9 cellular contexts compared by ENCODE assay signal in the genomic region with DNA sequence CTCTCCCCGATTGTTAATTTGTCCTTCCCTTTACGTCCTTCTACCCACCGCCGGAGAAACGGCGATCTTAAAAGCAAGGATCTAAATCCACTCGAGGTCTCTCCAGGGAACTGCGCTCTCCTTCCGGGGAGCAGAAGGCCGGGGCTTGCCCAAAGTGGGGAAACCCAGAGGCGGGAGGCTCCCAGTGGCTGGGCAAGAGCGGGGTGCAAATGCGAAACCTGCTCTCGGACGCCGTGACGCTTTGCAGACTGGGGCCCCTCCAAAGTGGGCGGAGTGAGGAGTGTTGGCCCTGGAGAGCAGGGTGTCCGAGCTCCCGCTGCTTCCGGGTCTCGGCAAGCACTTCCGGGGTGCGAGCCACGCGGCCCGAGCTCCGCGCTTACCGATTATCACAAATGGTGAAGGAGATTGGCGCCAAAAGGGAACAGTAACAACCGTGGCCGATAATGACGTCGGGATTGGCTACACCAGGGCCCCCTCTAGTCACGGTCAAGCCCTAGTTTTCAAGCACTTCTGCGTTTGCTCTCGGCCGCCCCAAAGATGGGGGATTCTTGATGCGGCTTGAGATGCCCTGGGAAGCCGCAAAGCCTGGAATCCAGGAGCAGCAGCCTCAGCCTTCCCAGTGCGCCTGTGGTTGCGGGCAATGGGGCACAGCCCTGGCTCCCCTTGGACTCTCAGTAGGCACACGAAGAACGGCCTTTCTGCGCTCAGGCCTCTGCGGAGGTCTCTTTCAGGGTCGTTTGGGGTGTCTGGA. TPM values are rescaled to one million over a fixed set of nuclear protein-coding genes. Genes with fewer than 3 reads are reported as not detected.
A peak's percentile ranks its signal among the peaks of the same experiment; 100 is the strongest.
DNase-seq lines count a peak whose midpoint lies in the region; ATAC-seq and TF ChIP-seq lines count a peak whose summit lies in the region.
"Had no signal": no experiment of that assay in that cellular context is flagged by ENCODE, and none has a peak within 500 bp of the region (broad histone marks: within the 10 kb centered on the region; RNA-seq: fewer than 3 reads in every experiment).

No MANE protein-coding gene starts in this region.

- intact Hi-C loops in left ventricle myocardium superior (cut with micrococcal nuclease): loop anchor here (10.0 kb wide), 1 partner anchor 624 kb away; no protein-coding TSS in a partner anchor
- intact Hi-C loops in PC-9 (cut with micrococcal nuclease; ENCODE audit: unreplicated experiment): loop anchor here (10.0 kb wide), 1 partner anchor 654 kb away; no protein-coding TSS in a partner anchor

- H3K79me2 ChIP-seq in GM23248 (ENCODE audit: insufficient read depth): no peaks in the 10 kb centered on the region
- no peaks in the 10 kb centered on the region for H3K79me2 ChIP-seq in PC-9 (ENCODE audit: low read depth)

- H3K27me3 ChIP-seq in Peyer's patch: no peaks in the 10 kb centered on the region
- H3K27me3 ChIP-seq in GM23248 (replicated peaks; ENCODE audit: insufficient read depth): peaks cover 6% of the 10 kb centered on the region; the same call in 1 of the 2 replicates
- H3K27me3 ChIP-seq in PC-9 (ENCODE audit: insufficient read depth, low read depth): no peaks in the 10 kb centered on the region

- TF ChIP-seq POLR2A in Peyer's patch (IDR thresholded peaks at IDR 0.05): no peak

- H3K4me2 ChIP-seq in GM23248 (ENCODE audit: unreplicated experiment): no peak overlapping the region
- H3K4me2 ChIP-seq in PC-9: no peak overlapping the region

- H4K20me1 ChIP-seq in GM23248 (ENCODE audit: insufficient read depth): no peaks in the 10 kb centered on the region
- H4K20me1 ChIP-seq in PC-9 (ENCODE audit: insufficient read depth): no peaks in the 10 kb centered on the region

- TF ChIP-seq CTCF in Peyer's patch (IDR thresholded peaks at IDR 0.05): no peak
- no peak for TF ChIP-seq CTCF in PC-9 (conservative IDR thresholded peaks at IDR 0.05)

- H3K36me3 ChIP-seq in Peyer's patch (no peaks in the 10 kb centered on the region), GM23248 (ENCODE audit: low read depth) (no peaks in the 10 kb centered on the region), PC-9 (ENCODE audit: low read depth) (no peaks in the 10 kb centered on the region)

- no peak overlapping the region for H3K9ac ChIP-seq in GM23248

- no peak for DNase-seq in Peyer's patch
- DNase-seq in left ventricle myocardium superior: peak; percentile 51
- DNase-seq in retina: peak; percentile 81
- no peak for DNase-seq in GM23248
- no peak for DNase-seq in PC-9
- DNase-seq in T-helper 9 cell: no peak

- H3K4me3 ChIP-seq in Peyer's patch (peak overlapping the region in 3 of 4 donors; percentile 15 to 39 (median 31)), GM23248 (no peak overlapping the region), PC-9 (no peak overlapping the region)
- H3K4me3 ChIP-seq: K562 had no signal

- H3K27ac ChIP-seq in Peyer's patch (no peak overlapping the region), GM23248 (no peak overlapping the region), PC-9 (no peak overlapping the region)

- POLR2A ChIA-PET in PC-9 (lab: Charles Lee; ENCODE audit: unreplicated experiment): no interaction called here

- peak; percentile 29 for ATAC-seq in GM21576 (IDR thresholded peaks at IDR 0.05; ENCODE audit: unreplicated experiment)
- no peak for ATAC-seq in left ventricle myocardium superior
- no peak for ATAC-seq in GM18511 (IDR thresholded peaks at IDR 0.05; ENCODE audit: unreplicated experiment)
- ATAC-seq: K562 had no signal

- H3K9me3 ChIP-seq in Peyer's patch (peaks cover 0 to 9% (median 0%) of the 10 kb centered on the region in 4 donors), GM23248 (ENCODE audit: low read depth) (no peaks in the 10 kb centered on the region), PC-9 (ENCODE audit: insufficient read depth, low read depth) (no peaks in the 10 kb centered on the region)

- WGBS in GM23248 (ENCODE audit: low coverage in 1 of 2, low lambda C conversion rate in 2 of 2, missing lambda C conversion rate in 2 of 2), 2 experiments: 89% methylated on average over 48 of the region's 48 CpGs

- in situ Hi-C loops in GM23248 (cut with MboI): loop anchor here (25.0 kb wide), 1 partner anchor 811 kb away; no protein-coding TSS in a partner anchor

- peaks cover 0 to under 1% (median 0%) of the 10 kb centered on the region in 4 donors for H3K4me1 ChIP-seq in Peyer's patch
- no peaks in the 10 kb centered on the region for H3K4me1 ChIP-seq in GM23248 (ENCODE audit: insufficient read depth)
- H3K4me1 ChIP-seq in PC-9 (replicated peaks; ENCODE audit: insufficient read depth): no peaks in the 10 kb centered on the region

- CTCF ChIA-PET in PC-9 (lab: Charles Lee): no interaction called here

- no TSS peak for BruUV-seq in PC-9 (replicated peaks; lab: Mats Ljungman, UMichigan)

- H3F3A ChIP-seq in GM23248 (ENCODE audit: insufficient read depth) (no peaks in the 10 kb centered on the region), PC-9 (ENCODE audit: insufficient read depth, low read depth) (no peaks in the 10 kb centered on the region)

- H2AFZ ChIP-seq in GM23248 (no peak overlapping the region), PC-9 (no peak overlapping the region)

- H3K9me2 ChIP-seq in GM23248 (ENCODE audit: insufficient read depth): no peaks in the 10 kb centered on the region
- no peaks in the 10 kb centered on the region for H3K9me2 ChIP-seq in PC-9 (ENCODE audit: insufficient read depth)

RNA-seq across cellular contexts. Expression of a gene that starts 29.0 kb away (rescaled TPM):
- total RNA-seq in Peyer's patch (10 to 100 TPM in 1 of 4 donors, 1 to 10 TPM in 2, not detected in 1; 4.9 to 40.4 (median 9.1) TPM), left ventricle myocardium superior (180 TPM), PC-9 (2021) (not detected in 2 replicates)
- total RNA-seq in GM23248 (2014; rRNA removed; shearing (Covaris generic)): 11.2 and 13.4 TPM in 2 replicates
- 17.8 and 19.3 TPM in 2 replicates for polyA plus RNA-seq in GM23248 (2016; fragmentation: Nextera tagmentation; extraction: Ambion mirVana)

Comparison
In these comparisons a context has a peak if more than half of its experiments do, and no peak if none do; other contexts are left out.
1. DNase-seq: peak in left ventricle myocardium superior (single experiment) and retina (single experiment); none in Peyer's patch (0 of 3), GM23248 (single experiment), PC-9 (0 of 2) and T-helper 9 cell (single experiment).
2. H3K4me3 ChIP-seq: peak in Peyer's patch (3 of 4); none in GM23248 (single experiment) and PC-9 (single experiment).